10 cellular contexts compared by ENCODE assay signal in the genomic region with DNA sequence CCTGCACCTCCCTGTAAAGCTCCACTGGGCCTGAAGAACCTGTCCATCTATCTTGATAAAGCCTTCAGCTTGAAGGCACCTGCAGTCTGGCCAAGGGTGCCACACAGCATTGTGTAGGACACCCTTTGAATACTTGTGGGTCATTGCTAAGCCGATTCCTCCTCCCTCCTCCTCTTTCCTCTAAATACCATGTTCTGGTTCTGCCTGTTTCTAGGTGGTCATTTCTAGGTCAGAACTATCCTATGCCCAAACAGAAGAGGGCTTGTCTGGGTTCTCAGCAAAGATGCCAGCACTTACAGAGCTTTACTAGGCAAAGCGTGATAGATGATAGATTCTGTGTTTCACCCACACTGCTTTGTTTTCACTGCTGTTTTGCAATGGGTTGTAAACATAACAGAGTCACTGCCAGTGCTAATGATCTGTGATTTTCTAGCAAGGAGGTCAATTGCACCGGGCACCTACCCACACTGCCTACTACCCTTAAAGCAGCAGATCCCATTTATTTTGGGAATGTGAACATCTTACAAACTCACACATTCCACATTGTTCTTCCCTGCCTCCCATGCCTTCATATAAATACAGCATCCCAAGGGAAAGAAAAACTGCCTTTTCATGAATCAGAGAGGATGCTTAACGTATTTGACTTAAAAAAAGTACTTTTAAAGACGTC.
DNase-seq lines count a peak whose midpoint lies in the region; ATAC-seq, FAIRE-seq and TF ChIP-seq lines count a peak whose summit lies in the region.
"Had no signal": no experiment of that assay in that cellular context is flagged by ENCODE, and none has a peak within 500 bp of the region (broad histone marks: within the 10 kb centered on the region; RNA-seq: fewer than 3 reads in every experiment).

No MANE protein-coding gene starts in this region.

- TF ChIP-seq EP300 in HepG2 (IDR thresholded peaks at IDR 0.05; ENCODE audit: low read depth in 2 of 2, low read length in 2 of 2) (no peak), HepG2 (CRISPR knock-in tag; IDR thresholded peaks at IDR 0.05; ENCODE audit: borderline replicate concordance) (no peak)

- no peaks in the 10 kb centered on the region for H3K36me3 Mint-ChIP-seq in nephron progenitor cell (ENCODE audit: low read depth)

- DNase-seq in HepG2 (ENCODE audit: low spot score) (no peak), nephron progenitor cell (no peak), aorta (no peak), DMS114 treated with DMSO at 0.1 percent for 48 hours (lab: John Stamatoyannopoulos, UW; ENCODE audit: unreplicated experiment) (no peak), NCI-H2029 treated with DMSO at 0.1 percent for 48 hours (lab: John Stamatoyannopoulos, UW) (no peak)
- no peak for DNase-seq in stimulated activated naive CD4-positive, alpha-beta T cell treated with Interleukin-2 at 50 U/mL for 16 hours (lab: John Stamatoyannopoulos, UW)
- DNase-seq: T-helper 17 cell had no signal

- H3K4me1 Mint-ChIP-seq in nephron progenitor cell = peaks cover 43% of the 10 kb centered on the region

- H3K4me2 ChIP-seq in HepG2 (ENCODE audit: low read depth, low read length) = no peak overlapping the region
- H3K4me2 ChIP-seq: BLaER1 had no signal

- H3K79me2 ChIP-seq in HepG2 (ENCODE audit: insufficient read depth, low read length) = no peaks in the 10 kb centered on the region

- no peaks in the 10 kb centered on the region for H3K9me3 ChIP-seq in liver (ENCODE audit: control insufficient read depth in 4 of 4, low read length in 3 of 4)
- H3K9me3 ChIP-seq in HepG2 (ENCODE audit: low read length) = no peaks in the 10 kb centered on the region
- H3K9me3 ChIP-seq in aorta (ENCODE audit: control insufficient read depth, low read length) = no peaks in the 10 kb centered on the region

- no peak overlapping the region for H3K4me3 Mint-ChIP-seq in nephron progenitor cell
- H3K4me3 Mint-ChIP-seq: T-helper 17 cell had no signal

- no peak for ATAC-seq in HepG2
- peak; percentile 64 for ATAC-seq in esophagus mucosa
- ATAC-seq in aorta (ENCODE audit: low FRiP score) = peak; percentile 27

- H3K36me3 ChIP-seq in liver (ENCODE audit: control insufficient read depth in 4 of 4, insufficient read depth in 3 of 4, low read depth in 1 of 4, low read length in 3 of 4) (no peaks in the 10 kb centered on the region), HepG2 (replicated peaks in 1 of 2; ENCODE audit: control insufficient read depth in 1 of 2, insufficient read depth in 2 of 2, low read length in 2 of 2) (no peaks in the 10 kb centered on the region), aorta (ENCODE audit: control insufficient read depth in 1 of 2, insufficient read depth in 2 of 2, low read length in 1 of 2) (no peaks in the 10 kb centered on the region)
- H3K36me3 ChIP-seq: BLaER1 had no signal

- TF ChIP-seq RAD21 in liver (IDR thresholded peaks at IDR 0.05) (no peak), HepG2 (CRISPR knock-in tag; IDR thresholded peaks at IDR 0.05) (no peak)

- CTCF ChIA-PET in HepG2 (lab: Yijun Ruan, JAX; ENCODE audit: low intra/inter-chr PET ratio, low total read pairs) = no interaction called here

- WGBS in liver = 50% methylated on average over 5 of the region's 5 CpGs
- 4% methylated on average over 5 of the region's 5 CpGs for whole genome bisulfite sequencing in HepG2 (ENCODE audit: low lambda C conversion rate)
- WGBS in aorta, 2 donors = 33 to 40% methylated on average over 5 of the region's 5 CpGs

- POLR2A ChIA-PET in HepG2 (lab: Yijun Ruan, JAX) = no interaction called here

- peak overlapping the region; percentile 38 to 50 for H3K27ac ChIP-seq in liver (ENCODE audit: low read depth in 1 of 2, low read length in 2 of 2)
- H3K27ac ChIP-seq in HepG2 (ENCODE audit: extremely low read length, insufficient read depth, low read length) = no peak overlapping the region
- H3K27ac ChIP-seq in aorta (ENCODE audit: low read depth in 1 of 2, low read length in 2 of 2) = peak overlapping the region; percentile 73 to 78
- H3K27ac ChIP-seq: BLaER1 had no signal

- no peak for FAIRE-seq in HepG2 (lab: Jason Lieb, UNC)

- intact Hi-C loops in HepG2 (cut with micrococcal nuclease; ENCODE audit: unreplicated experiment) = no loop called here
- intact Hi-C loops in aorta (cut with DNase I) = loop anchor here in 1 of 2 donors (5.0 to 10.0 kb wide), 2 partner anchors 207 to 326 kb away; no protein-coding TSS in a partner anchor

- H3K4me3 ChIP-seq in liver (ENCODE audit: low read depth in 1 of 3, low read length in 3 of 3) = no peak overlapping the region
- H3K4me3 ChIP-seq in HepG2 (replicated peaks in 1 of 3; ENCODE audit: insufficient read depth in 1 of 3, low read depth in 2 of 3, low read length in 3 of 3) = no peak overlapping the region
- H3K4me3 ChIP-seq in aorta (ENCODE audit: low read length in 2 of 2) = no peak overlapping the region
- H3K4me3 ChIP-seq: BLaER1 had no signal

- H4K20me1 ChIP-seq in HepG2 (ENCODE audit: insufficient read depth, low read length) = no peaks in the 10 kb centered on the region
- H4K20me1 ChIP-seq: BLaER1 had no signal

- BruUV-seq in HepG2 (replicated peaks; lab: Mats Ljungman, UMichigan) = no TSS peak

- peaks cover 9% of the 10 kb centered on the region for H3K9me3 Mint-ChIP-seq in nephron progenitor cell

- no peak for TF ChIP-seq CTCF in liver (IDR thresholded peaks at IDR 0.05; ENCODE audit: low read depth, low read length, missing input control)
- TF ChIP-seq CTCF in HepG2 (CRISPR knock-in tag; IDR thresholded peaks at IDR 0.05) = no peak
- no peak for TF ChIP-seq CTCF in nephron progenitor cell (IDR thresholded peaks at IDR 0.05)

- in situ Hi-C loops in HepG2 (cut with HindIII; ENCODE audit: extremely low pct_ligation_motif_present, low pct_unique_long_range_greater_than_20kb) = no loop called here

- TF ChIP-seq POLR2A in HepG2 (IDR thresholded peaks at IDR 0.05; ENCODE audit: insufficient read depth in 1 of 2, low read depth in 2 of 2, low read length in 2 of 2) = no peak

- H3K27me3 Mint-ChIP-seq in nephron progenitor cell (ENCODE audit: low read depth, poor library complexity) = peaks cover 7% of the 10 kb centered on the region

- no peak overlapping the region for H2AFZ ChIP-seq in HepG2 (ENCODE audit: low read length)

- no peak overlapping the region for H3K9ac ChIP-seq in liver (ENCODE audit: low read depth in 1 of 2, low read length in 2 of 2)
- H3K9ac ChIP-seq in HepG2 (ENCODE audit: insufficient read depth, low read depth, low read length) = no peak overlapping the region
- H3K9ac ChIP-seq: BLaER1 had no signal

- H3K4me1 ChIP-seq in liver (ENCODE audit: control insufficient read depth in 4 of 4, insufficient read depth in 4 of 4, low read length in 3 of 4) = no peaks in the 10 kb centered on the region
- H3K4me1 ChIP-seq in HepG2 (ENCODE audit: insufficient read depth, low read length) = no peaks in the 10 kb centered on the region
- peaks cover 0 to 4% of the 10 kb centered on the region in 2 donors for H3K4me1 ChIP-seq in aorta (ENCODE audit: control insufficient read depth in 1 of 2, insufficient read depth in 2 of 2, low read length in 2 of 2)

- peak overlapping the region; percentile 21 for H3K27ac Mint-ChIP-seq in nephron progenitor cell
- H3K27ac Mint-ChIP-seq: T-helper 17 cell had no signal

- H3K27me3 ChIP-seq in liver (ENCODE audit: control insufficient read depth in 4 of 4, insufficient read depth in 4 of 4, low read length in 3 of 4) (peaks cover 0 to 4% (median 0%) of the 10 kb centered on the region in 4 donors), HepG2 (ENCODE audit: control insufficient read depth in 1 of 2, insufficient read depth in 2 of 2, low read length in 2 of 2) (peaks cover 0 to 21% of the 10 kb centered on the region in 2 experiments; a peak in 2 of 5 replicates), aorta (ENCODE audit: control insufficient read depth in 1 of 2, insufficient read depth in 2 of 2, low read length in 1 of 2) (no peaks in the 10 kb centered on the region)
- H3K27me3 ChIP-seq: BLaER1 had no signal

TF ChIP-seq in HepG2, 621 proteins besides CTCF, POLR2A, EP300 and RAD21:
- TF ChIP-seq ZNF839 (CRISPR knock-in tag; IDR thresholded peaks at IDR 0.05; ENCODE audit: borderline replicate concordance) (no peak), ZFP36L2 (CRISPR knock-in tag; IDR thresholded peaks at IDR 0.05) (no peak), ZFY (CRISPR knock-in tag; IDR thresholded peaks at IDR 0.05) (no peak), REL (CRISPR knock-in tag; conservative IDR thresholded peaks at IDR 0.05) (no peak), FOXP1 (IDR thresholded peaks at IDR 0.05) (no peak), FOXP1 (CRISPR knock-in tag; IDR thresholded peaks at IDR 0.05) (no peak), ARNTL (CRISPR knock-in tag; IDR thresholded peaks at IDR 0.05) (no peak), NBN (conservative IDR thresholded peaks at IDR 0.05) (no peak), SOX6 (IDR thresholded peaks at IDR 0.05) (no peak), SOX6 (CRISPR knock-in tag; IDR thresholded peaks at IDR 0.05) (no peak)
- TF ChIP-seq, protein P1, sequence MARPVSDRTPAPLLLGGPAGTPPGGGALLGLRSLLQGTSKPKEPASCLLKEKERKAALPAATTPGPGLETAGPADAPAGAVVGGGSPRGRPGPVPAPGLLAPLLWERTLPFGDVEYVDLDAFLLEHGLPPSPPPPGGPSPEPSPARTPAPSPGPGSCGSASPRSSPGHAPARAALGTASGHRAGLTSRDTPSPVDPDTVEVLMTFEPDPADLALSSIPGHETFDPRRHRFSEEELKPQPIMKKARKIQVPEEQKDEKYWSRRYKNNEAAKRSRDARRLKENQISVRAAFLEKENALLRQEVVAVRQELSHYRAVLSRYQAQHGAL (CRISPR knock-in tag; IDR thresholded peaks at IDR 0.05; ENCODE audit: not compliant biosample characterization) = no peak
